ENCODE assay signal across 8 cellular contexts in genomic region chr22:45208993-45209838, GRCh38. TPM values are rescaled to one million over a fixed set of nuclear protein-coding genes. Genes with fewer than 3 reads are reported as not detected.
DNase-seq lines count a peak whose midpoint lies in the region; ATAC-seq and TF ChIP-seq lines count a peak whose summit lies in the region.

No MANE protein-coding gene starts in this region.

- H3K27ac ChIP-seq in OCI-LY1 (ENCODE audit: low read depth, low read length, poor library complexity, severe bottlenecking) (no peak overlapping the region), ovary (no peak overlapping the region)

- peak; percentile 48 for DNase-seq in DMS 273 (lab: John Stamatoyannopoulos, UW; ENCODE audit: unreplicated experiment)
- no peak for DNase-seq in DMS 273 treated with DMSO at 0.1 percent for 48 hours (lab: John Stamatoyannopoulos, UW)
- DNase-seq in astrocyte of the spinal cord (ENCODE audit: low read depth, low spot score) = peak; percentile 84
- peak; percentile 42 for DNase-seq in kidney tubule cell (ENCODE audit: low spot score)
- peak; percentile 13 for DNase-seq in stimulated activated CD8-positive, alpha-beta memory T cell treated with anti-CD3 and anti-CD28 coated beads, Interleukin-7, amount 100 ng/mL, for 24 hours (ENCODE audit: low read depth)
- no peak for DNase-seq in ovary

- no peaks in the 10 kb centered on the region for H3K36me3 ChIP-seq in OCI-LY1 (ENCODE audit: insufficient read depth, low read length)
- H3K36me3 ChIP-seq in ovary = no peaks in the 10 kb centered on the region

- H3K4me1 ChIP-seq in OCI-LY1 (ENCODE audit: insufficient read depth, low read length, severe bottlenecking) (no peaks in the 10 kb centered on the region), ovary (ENCODE audit: insufficient read depth) (peaks cover 8% of the 10 kb centered on the region)

- H3K4me3 ChIP-seq in OCI-LY1 (ENCODE audit: low read depth, low read length, poor library complexity, severe bottlenecking) = no peak overlapping the region
- H3K4me3 ChIP-seq in astrocyte of the spinal cord (ENCODE audit: low read depth, low read length) = no peak overlapping the region
- no peak overlapping the region for H3K4me3 ChIP-seq in ovary

- no peaks in the 10 kb centered on the region; the same call in 1 of the 2 replicates for H3K27me3 ChIP-seq in OCI-LY1 (ENCODE audit: insufficient read depth, low read length)
- H3K27me3 ChIP-seq in ovary = no peaks in the 10 kb centered on the region

- H3K9ac ChIP-seq in OCI-LY1 (ENCODE audit: low read length) = no peak overlapping the region

- H2AFZ ChIP-seq in OCI-LY1 (ENCODE audit: low read length) = no peak overlapping the region

- no peaks in the 10 kb centered on the region for H3K9me2 ChIP-seq in OCI-LY1 (ENCODE audit: low read depth, low read length)

- H3K4me2 ChIP-seq in OCI-LY1 (ENCODE audit: low read length) = no peak overlapping the region

- no peaks in the 10 kb centered on the region for H3F3A ChIP-seq in OCI-LY1 (ENCODE audit: insufficient read depth, low read length)

- H4K20me1 ChIP-seq in OCI-LY1 (ENCODE audit: insufficient read depth, low read length) = no peaks in the 10 kb centered on the region

- H3K79me2 ChIP-seq in OCI-LY1 (ENCODE audit: insufficient read depth, low read length) = no peaks in the 10 kb centered on the region

- H3K9me3 ChIP-seq in OCI-LY1 (ENCODE audit: low read length) (no peaks in the 10 kb centered on the region), ovary (no peaks in the 10 kb centered on the region)

- TF ChIP-seq EP300 in ovary (IDR thresholded peaks at IDR 0.05) = no peak

- TF ChIP-seq CTCF in OCI-LY1 (IDR thresholded peaks at IDR 0.05; ENCODE audit: low read length) (peak; percentile 66), astrocyte of the spinal cord (IDR thresholded peaks at IDR 0.05; ENCODE audit: low read depth, low read length) (peak; percentile 80), ovary (IDR thresholded peaks at IDR 0.05) (no peak)

- intact Hi-C loops in ovary (cut with DNase I) = no loop called here

- in situ Hi-C loops in astrocyte of the spinal cord (cut with HindIII; ENCODE audit: low sequenced_read_pairs) = no loop called here

- no peak for ATAC-seq in GM18907 (IDR thresholded peaks at IDR 0.05; ENCODE audit: unreplicated experiment)

- 50 to 52% (median 50%) methylated on average over 23 to 29 of the region's 29 CpGs for WGBS in ovary, 3 donors

- no peak for TF ChIP-seq POLR2A in ovary (IDR thresholded peaks at IDR 0.05)

RNA-seq across cellular contexts. Expression of gene KIAA0930, which starts 31.5 kb away (rescaled TPM):
- 10 to 100 TPM; 14.8 to 40.0 (median 33.9) TPM for total RNA-seq in ovary
- 10 to 100 TPM; 17.3 to 19.4 TPM for polyA plus RNA-seq in ovary

RNA-seq across cellular contexts. Expression of gene NUP50, which starts 45.5 kb away (rescaled TPM):
- 10 to 100 TPM; 35.8 to 58.6 (median 48.1) TPM for total RNA-seq in ovary
- polyA plus RNA-seq in ovary = 10 to 100 TPM; 12.4 to 24.0 TPM

Comparison
In these comparisons a context has a peak if more than half of its experiments do, and no peak if none do; other contexts are left out.
1. DNase-seq: peak in DMS 273 (single experiment), astrocyte of the spinal cord (single experiment), kidney tubule cell (single experiment) and stimulated activated CD8-positive, alpha-beta memory T cell treated with anti-CD3 and anti-CD28 coated beads, Interleukin-7, amount 100 ng/mL, for 24 hours (single experiment); none in DMS 273 treated with DMSO at 0.1 percent for 48 hours (single experiment) and ovary (0 of 5).
2. CTCF ChIP-seq: peak in OCI-LY1 (single experiment) and astrocyte of the spinal cord (single experiment); none in ovary (0 of 3).